In genomic region chr1:15952317-15953258, GRCh38 we compare ENCODE assay signal across 8 cellular contexts. TPM values are rescaled to one million over a fixed set of nuclear protein-coding genes. Genes with fewer than 3 reads are reported as not detected.
DNase-seq lines count a peak whose midpoint lies in the region; ATAC-seq, FAIRE-seq and TF ChIP-seq lines count a peak whose summit lies in the region.

No MANE protein-coding gene starts in this region.

- H3K27ac ChIP-seq in right atrium auricular region (peak overlapping the region; percentile 35 to 90), hepatocyte (peak overlapping the region; percentile 95), small intestine (ENCODE audit: low read depth in 1 of 2, low read length in 1 of 2) (no peak overlapping the region)

- no peaks in the 10 kb centered on the region for H3K9me2 ChIP-seq in hepatocyte (replicated peaks; ENCODE audit: insufficient read depth)

- no peaks in the 10 kb centered on the region for H3K27me3 Mint-ChIP-seq in activated CD4-positive, alpha-beta memory T cell treated with anti-CD3 and anti-CD28 coated beads, Interleukin-2, amount 10 ng/mL, durations not matched to agents 7 days and 5 days
- H3K27me3 Mint-ChIP-seq in type B pancreatic cell = no peaks in the 10 kb centered on the region

- no peak overlapping the region for H2AFZ ChIP-seq in hepatocyte

- H3K27me3 ChIP-seq in right atrium auricular region (no peaks in the 10 kb centered on the region), hepatocyte (no peaks in the 10 kb centered on the region), small intestine (ENCODE audit: control insufficient read depth in 2 of 2, insufficient read depth in 2 of 2, low read length in 2 of 2) (no peaks in the 10 kb centered on the region)

- H3K4me3 ChIP-seq in right atrium auricular region (no peak overlapping the region), hepatocyte (no peak overlapping the region), small intestine (ENCODE audit: low read depth in 1 of 2, low read length in 2 of 2) (no peak overlapping the region)

- intact Hi-C loops in Right ventricle myocardium superior (cut with DNase I) = no loop called here

- peaks cover 29% of the 10 kb centered on the region for H3K36me3 Mint-ChIP-seq in activated CD4-positive, alpha-beta memory T cell treated with anti-CD3 and anti-CD28 coated beads, Interleukin-2, amount 10 ng/mL, durations not matched to agents 7 days and 5 days (ENCODE audit: low read depth)
- peaks cover 16% of the 10 kb centered on the region for H3K36me3 Mint-ChIP-seq in type B pancreatic cell

- CTCF ChIA-PET in activated CD4-positive, alpha-beta memory T cell treated with anti-CD3 and anti-CD28 coated beads, Interleukin-2, amount 10 ng/mL, durations not matched to agents 7 days and 5 days (lab: Charles Lee) = no interaction called here

- peaks cover 7% of the 10 kb centered on the region for H3K36me3 ChIP-seq in right atrium auricular region
- H3K36me3 ChIP-seq in hepatocyte (replicated peaks; ENCODE audit: insufficient read depth, low read depth) = no peaks in the 10 kb centered on the region
- peaks cover 0 to under 1% of the 10 kb centered on the region in 2 donors for H3K36me3 ChIP-seq in small intestine (ENCODE audit: control insufficient read depth in 2 of 2, insufficient read depth in 2 of 2, low read length in 2 of 2)

- DNase-seq in right atrium auricular region (ENCODE audit: low spot score) = no peak
- DNase-seq in Right ventricle myocardium superior = no peak
- DNase-seq in activated CD4-positive, alpha-beta memory T cell treated with anti-CD3 and anti-CD28 coated beads, Interleukin-2, amount 10 ng/mL, durations not matched to agents 7 days and 5 days = peak; percentile 51
- peak; percentile 40 for DNase-seq in hepatocyte (ENCODE audit: low spot score)
- no peak for DNase-seq in type B pancreatic cell (ENCODE audit: extremely low spot score, unreplicated experiment)
- DNase-seq in small intestine = no peak
- no peak for DNase-seq in activated CD4-positive, CD25-positive, alpha-beta regulatory T cell treated with anti-CD3 and anti-CD28 coated beads, Interleukin-2, amount 50 U/mL, for 72 hours

- ATAC-seq in Right ventricle myocardium superior (ENCODE audit: poor library complexity) = no peak
- no peak for ATAC-seq in GM18868 (IDR thresholded peaks at IDR 0.05; ENCODE audit: unreplicated experiment)

- no peaks in the 10 kb centered on the region for H4K20me1 ChIP-seq in hepatocyte (ENCODE audit: insufficient read depth, poor library complexity, severe bottlenecking)

- FAIRE-seq in small intestine (lab: Jason Lieb, UNC) = no peak

- no peak overlapping the region for H3K4me2 ChIP-seq in hepatocyte

- no peak overlapping the region for H3K4me3 Mint-ChIP-seq in activated CD4-positive, alpha-beta memory T cell treated with anti-CD3 and anti-CD28 coated beads, Interleukin-2, amount 10 ng/mL, durations not matched to agents 7 days and 5 days
- no peak overlapping the region for H3K4me3 Mint-ChIP-seq in type B pancreatic cell

- peak overlapping the region; percentile 88 for H3K27ac Mint-ChIP-seq in activated CD4-positive, alpha-beta memory T cell treated with anti-CD3 and anti-CD28 coated beads, Interleukin-2, amount 10 ng/mL, durations not matched to agents 7 days and 5 days
- H3K27ac Mint-ChIP-seq in type B pancreatic cell = peak overlapping the region; percentile 56

- 86% methylated on average over 27 of the region's 27 CpGs for WGBS in hepatocyte (ENCODE audit: low lambda C conversion rate, missing lambda C conversion rate)
- WGBS in small intestine, 3 donors = 80 to 85% (median 83%) methylated on average over 27 of the region's 27 CpGs

- no peaks in the 10 kb centered on the region for H3K9me3 Mint-ChIP-seq in activated CD4-positive, alpha-beta memory T cell treated with anti-CD3 and anti-CD28 coated beads, Interleukin-2, amount 10 ng/mL, durations not matched to agents 7 days and 5 days
- H3K9me3 Mint-ChIP-seq in type B pancreatic cell = no peaks in the 10 kb centered on the region

- H3K4me1 ChIP-seq in right atrium auricular region (peaks cover 0 to 90% of the 10 kb centered on the region in 2 donors), hepatocyte (ENCODE audit: insufficient read depth) (peaks cover 29% of the 10 kb centered on the region), small intestine (ENCODE audit: control insufficient read depth in 2 of 2, insufficient read depth in 1 of 2, low read depth in 1 of 2, low read length in 1 of 2) (peaks cover 3 to 9% of the 10 kb centered on the region in 2 donors)

- no peak for TF ChIP-seq CTCF in right atrium auricular region (IDR thresholded peaks at IDR 0.05)
- no peak for TF ChIP-seq CTCF in hepatocyte (IDR thresholded peaks at IDR 0.05; ENCODE audit: poor library complexity)
- no peak for TF ChIP-seq CTCF in type B pancreatic cell (conservative IDR thresholded peaks at IDR 0.05)

- H3K79me2 ChIP-seq in hepatocyte = peaks cover 76% of the 10 kb centered on the region

- H3K9me3 ChIP-seq in right atrium auricular region (no peaks in the 10 kb centered on the region), hepatocyte (ENCODE audit: low read depth) (no peaks in the 10 kb centered on the region), small intestine (ENCODE audit: control insufficient read depth, low read depth) (no peaks in the 10 kb centered on the region)

- H3K4me1 Mint-ChIP-seq in activated CD4-positive, alpha-beta memory T cell treated with anti-CD3 and anti-CD28 coated beads, Interleukin-2, amount 10 ng/mL, durations not matched to agents 7 days and 5 days = peaks cover 83% of the 10 kb centered on the region
- peaks cover 45% of the 10 kb centered on the region for H3K4me1 Mint-ChIP-seq in type B pancreatic cell (ENCODE audit: unreplicated experiment)

- POLR2A ChIA-PET in activated CD4-positive, alpha-beta memory T cell treated with anti-CD3 and anti-CD28 coated beads, Interleukin-2, amount 10 ng/mL, durations not matched to agents 7 days and 5 days (lab: Charles Lee) = interaction anchor here (2.3 to 4.7 kb wide), 2 partner anchors 14 to 23 kb away, joined by 12 to 31 read pairs; partner anchors contain the start of gene ZBTB17

RNA-seq across cellular contexts. Expression of gene ZBTB17, which starts 23.3 kb away (rescaled TPM):
- total RNA-seq in right atrium auricular region (10 to 100 TPM; 14.8 to 27.5 TPM), Right ventricle myocardium superior (21.2 TPM), hepatocyte (15.3 and 16.8 TPM in 2 replicates), type B pancreatic cell (ENCODE audit: low replicate concordance) (27.8 and 42.2 TPM in 2 replicates)
- 10 to 100 TPM; 43.8 to 48.0 TPM for total RNA-seq in activated CD4-positive, alpha-beta memory T cell treated with anti-CD3 and anti-CD28 coated beads, Interleukin-2, amount 10 ng/mL, durations not matched to agents 7 days and 5 days
- polyA plus RNA-seq in hepatocyte (32.3 and 51.1 TPM in 2 replicates), small intestine (10 to 100 TPM; 28.1 to 89.2 (median 71.8) TPM)

RNA-seq across cellular contexts. Expression of gene SRARP, which starts 51.4 kb away (rescaled TPM):
- under 1 TPM in 1 of 2 donors, not detected in 1; 0.31 TPM for total RNA-seq in right atrium auricular region
- 0.59 TPM for total RNA-seq in Right ventricle myocardium superior
- not detected for total RNA-seq in activated CD4-positive, alpha-beta memory T cell treated with anti-CD3 and anti-CD28 coated beads, Interleukin-2, amount 10 ng/mL, durations not matched to agents 7 days and 5 days
- total RNA-seq in hepatocyte = not detected in 2 replicates
- polyA plus RNA-seq in hepatocyte = not detected in 2 replicates
- total RNA-seq in type B pancreatic cell (ENCODE audit: low replicate concordance) = not detected in 2 replicates
- polyA plus RNA-seq in small intestine = not detected

Comparison
In these comparisons a context has a peak if more than half of its experiments do, and no peak if none do; other contexts are left out.
1. DNase-seq: peak in activated CD4-positive, alpha-beta memory T cell treated with anti-CD3 and anti-CD28 coated beads, Interleukin-2, amount 10 ng/mL, durations not matched to agents 7 days and 5 days (single experiment) and hepatocyte (single experiment); none in right atrium auricular region (single experiment), Right ventricle myocardium superior (single experiment), type B pancreatic cell (single experiment), small intestine (single experiment) and activated CD4-positive, CD25-positive, alpha-beta regulatory T cell treated with anti-CD3 and anti-CD28 coated beads, Interleukin-2, amount 50 U/mL, for 72 hours (single experiment).
2. H3K27ac ChIP-seq: peak in right atrium auricular region (2 of 2) and hepatocyte (single experiment); none in small intestine (0 of 2).